In genomic region chr11:925496-926301, GRCh38 we compare ENCODE assay signal across 8 cellular contexts. TPM values are rescaled to one million over a fixed set of nuclear protein-coding genes. Genes with fewer than 3 reads are reported as not detected.
A peak's percentile ranks its signal among the peaks of the same experiment; 100 is the strongest.
DNase-seq lines count a peak whose midpoint lies in the region; ATAC-seq and TF ChIP-seq lines count a peak whose summit lies in the region.

AP2A2 (plus strand) TSS chr11:925870; CDS start chr11:926022, 152 bp downstream.

- H3K56ac ChIP-seq in IMR-90 (ENCODE audit: extremely low read depth, insufficient read depth, low read length) = no peak within 1 kb of the TSS

- H3K27ac ChIP-seq in IMR-90 (ENCODE audit: insufficient read depth, low read length) (peak within 1 kb of the TSS; percentile 91), RWPE2 (ENCODE audit: poor library complexity, severe bottlenecking) (peak within 1 kb of the TSS; percentile 67)

- no TSS peak for BruUV-seq in IMR-90 (replicated peaks; lab: Mats Ljungman, UMichigan)

- H3K9me3 Mint-ChIP-seq in nephron progenitor cell = no peaks in the 10 kb centered on the region
- no peaks in the 10 kb centered on the region for H3K9me3 Mint-ChIP-seq in stimulated activated naive CD8-positive, alpha-beta T cell treated with anti-CD3 and anti-CD28 coated beads, Interleukin-15, Interleukin-2, amounts not matched to agents 100 ng/mL and 50 ng/mL, for 24 hours

- no peak within 1 kb of the TSS for H2BK15ac ChIP-seq in IMR-90 (ENCODE audit: low read depth, low read length)

- H3K9me1 ChIP-seq in IMR-90 (ENCODE audit: insufficient read depth, low read length) = peaks cover 16% of the 10 kb centered on the region

- peak within 1 kb of the TSS; percentile 76 for H3K4me2 ChIP-seq in IMR-90 (ENCODE audit: low read depth, low read length)

- H3K27ac Mint-ChIP-seq in nephron progenitor cell = peak within 1 kb of the TSS; percentile 45
- peak within 1 kb of the TSS; percentile 79 for H3K27ac Mint-ChIP-seq in stimulated activated naive CD8-positive, alpha-beta T cell treated with anti-CD3 and anti-CD28 coated beads, Interleukin-15, Interleukin-2, amounts not matched to agents 100 ng/mL and 50 ng/mL, for 24 hours

- H4K5ac ChIP-seq in IMR-90 (ENCODE audit: low read depth, low read length) = peak within 1 kb of the TSS; percentile 62

- peak; percentile 61 for TF ChIP-seq POLR2A in IMR-90 (IDR thresholded peaks at IDR 0.05; ENCODE audit: low read depth, low read length)

- intact Hi-C loops in IMR-90 (cut with micrococcal nuclease) = no loop called here

- DNase-seq in DMS114 treated with DMSO at 0.1 percent for 48 hours (lab: John Stamatoyannopoulos, UW; ENCODE audit: unreplicated experiment) = peak; percentile 30
- DNase-seq in IMR-90 = peak; percentile 86
- no peak for DNase-seq in RWPE2 (ENCODE audit: low spot score)
- peak; percentile 92 for DNase-seq in activated T-helper 9 cell treated with anti-CD3 and anti-CD28 coated beads, Interleukin-2, amount 50 U/mL, for 16 hours (ENCODE audit: low read depth)
- peak; percentile 81 for DNase-seq in fibroblast of the aortic adventitia (ENCODE audit: low read depth)
- DNase-seq in nephron progenitor cell = peak; percentile 93

- peak within 1 kb of the TSS; percentile 92 for H3K4me3 Mint-ChIP-seq in nephron progenitor cell
- peak within 1 kb of the TSS; percentile 84 for H3K4me3 Mint-ChIP-seq in stimulated activated naive CD8-positive, alpha-beta T cell treated with anti-CD3 and anti-CD28 coated beads, Interleukin-15, Interleukin-2, amounts not matched to agents 100 ng/mL and 50 ng/mL, for 24 hours

- peaks cover 8 to 41% of the 10 kb centered on the region in 2 experiments; a peak in 3 of 4 replicates for H3K79me1 ChIP-seq in IMR-90 (ENCODE audit: low read depth in 1 of 2, low read length in 2 of 2)

- H2BK20ac ChIP-seq in IMR-90 (ENCODE audit: low read depth, low read length) = no peak within 1 kb of the TSS

- H3K4me1 ChIP-seq in IMR-90 (ENCODE audit: control insufficient read depth, insufficient read depth, low read length) (peaks cover 4% of the 10 kb centered on the region), RWPE2 (ENCODE audit: insufficient read depth, poor library complexity, severe bottlenecking) (peaks cover 4% of the 10 kb centered on the region)

- dilution Hi-C loops in IMR-90 (cut with HindIII; ENCODE audit: low sequenced_read_pairs, unreplicated experiment) = no loop called here

- H3K4me3 ChIP-seq in IMR-90 (ENCODE audit: insufficient read depth, low read depth, low read length) (peak within 1 kb of the TSS; percentile 87), RWPE2 (ENCODE audit: severe bottlenecking) (peak within 1 kb of the TSS; percentile 99), fibroblast of the aortic adventitia (ENCODE audit: low read depth, low read length) (peak within 1 kb of the TSS; percentile 87)

- peak within 1 kb of the TSS; percentile 75 for H2AK5ac ChIP-seq in IMR-90 (ENCODE audit: low read depth, low read length)

- POLR2A ChIA-PET in IMR-90 (lab: Charles Lee; ENCODE audit: unreplicated experiment) = no interaction called here

- peak; percentile 26; the same call in 1 of the 2 replicates for TF ChIP-seq RAD21 in IMR-90 (IDR thresholded peaks at IDR 0.05; ENCODE audit: low read length)

- CTCF ChIA-PET in IMR-90 (lab: Yijun Ruan, JAX) = interaction anchor here (0.6 kb wide), 1 partner anchor 12 kb away, joined by 3 read pairs; no protein-coding TSS in a partner anchor

- H3K27me3 ChIP-seq in IMR-90 (ENCODE audit: control insufficient read depth, insufficient read depth, low read length) (no peaks in the 10 kb centered on the region), RWPE2 (ENCODE audit: insufficient read depth, poor library complexity, severe bottlenecking) (no peaks in the 10 kb centered on the region)

- peak within 1 kb of the TSS; percentile 72 for H3K4ac ChIP-seq in IMR-90 (ENCODE audit: low read depth, low read length)

- H3K9me3 ChIP-seq in IMR-90 (ENCODE audit: control insufficient read depth, insufficient read depth, low read length) = no peaks in the 10 kb centered on the region
- no peaks in the 10 kb centered on the region for H3K9me3 ChIP-seq in RWPE2 (ENCODE audit: severe bottlenecking)

- peak; percentile 76 for TF ChIP-seq CTCF in IMR-90 (conservative IDR thresholded peaks at IDR 0.05; ENCODE audit: low read depth, low read length)
- TF ChIP-seq CTCF in RWPE2 (IDR thresholded peaks at IDR 0.05; ENCODE audit: poor library complexity, severe bottlenecking) = peak; percentile 94
- peak; percentile 58 for TF ChIP-seq CTCF in fibroblast of the aortic adventitia (IDR thresholded peaks at IDR 0.05; ENCODE audit: insufficient read depth, low read length)
- TF ChIP-seq CTCF in nephron progenitor cell (IDR thresholded peaks at IDR 0.05) = peak; percentile 45

- H2AK9ac ChIP-seq in IMR-90 (replicated peaks; ENCODE audit: low read depth, low read length, poor library complexity) = peak within 1 kb of the TSS; percentile 87

- H3K27me3 Mint-ChIP-seq in nephron progenitor cell (ENCODE audit: low read depth, poor library complexity) = no peaks in the 10 kb centered on the region
- no peaks in the 10 kb centered on the region for H3K27me3 Mint-ChIP-seq in stimulated activated naive CD8-positive, alpha-beta T cell treated with anti-CD3 and anti-CD28 coated beads, Interleukin-15, Interleukin-2, amounts not matched to agents 100 ng/mL and 50 ng/mL, for 24 hours

- H4K8ac ChIP-seq in IMR-90 (ENCODE audit: low read depth in 2 of 2, low read length in 2 of 2) = peak within 1 kb of the TSS; percentile 78 to 83; a peak in 3 of 4 replicates

- peak within 1 kb of the TSS; percentile 93 for H2AFZ ChIP-seq in IMR-90 (replicated peaks; ENCODE audit: low read length, poor library complexity)

- peak within 1 kb of the TSS; percentile 53; the same call in 1 of the 2 replicates for H3K23ac ChIP-seq in IMR-90 (ENCODE audit: low read depth, low read length)

- peak within 1 kb of the TSS; percentile 79; the same call in 1 of the 2 replicates for H4K91ac ChIP-seq in IMR-90 (ENCODE audit: insufficient read depth, low read depth, low read length)

- peaks cover 40% of the 10 kb centered on the region for H4K20me1 ChIP-seq in IMR-90 (ENCODE audit: insufficient read depth, low read length)

- H3K36me3 ChIP-seq in IMR-90 (ENCODE audit: control insufficient read depth, insufficient read depth, low read length) (peaks cover 12% of the 10 kb centered on the region), RWPE2 (ENCODE audit: low read depth) (peaks cover 16% of the 10 kb centered on the region)

- H3K9ac ChIP-seq in IMR-90 (ENCODE audit: low read depth, low read length) = peak within 1 kb of the TSS; percentile 87

- in situ Hi-C loops in IMR-90 (cut with MboI; ENCODE audit: low sequenced_read_pairs) = no loop called here

- H3K4me1 Mint-ChIP-seq in nephron progenitor cell = peaks cover 28% of the 10 kb centered on the region
- H3K4me1 Mint-ChIP-seq in stimulated activated naive CD8-positive, alpha-beta T cell treated with anti-CD3 and anti-CD28 coated beads, Interleukin-15, Interleukin-2, amounts not matched to agents 100 ng/mL and 50 ng/mL, for 24 hours (ENCODE audit: low read depth) = peaks cover 30% of the 10 kb centered on the region

- ATAC-seq in GM21515 (IDR thresholded peaks at IDR 0.05; ENCODE audit: unreplicated experiment) (peak; percentile 70), IMR-90 (ENCODE audit: low read depth) (peak; percentile 88), RWPE2 (ENCODE audit: low read depth) (peak; percentile 67)

- peak within 1 kb of the TSS; percentile 89 for H3K14ac ChIP-seq in IMR-90 (replicated peaks; ENCODE audit: low read depth, low read length)

- H2BK5ac ChIP-seq in IMR-90 (ENCODE audit: low read depth, low read length, poor library complexity, severe bottlenecking) = peak within 1 kb of the TSS; percentile 75

- H2BK120ac ChIP-seq in IMR-90 (ENCODE audit: low read depth, low read length) = no peak within 1 kb of the TSS

- H3K36me3 Mint-ChIP-seq in nephron progenitor cell (ENCODE audit: low read depth) = no peaks in the 10 kb centered on the region
- peaks cover 6% of the 10 kb centered on the region for H3K36me3 Mint-ChIP-seq in stimulated activated naive CD8-positive, alpha-beta T cell treated with anti-CD3 and anti-CD28 coated beads, Interleukin-15, Interleukin-2, amounts not matched to agents 100 ng/mL and 50 ng/mL, for 24 hours (ENCODE audit: low read depth)

- no peak within 1 kb of the TSS; the same call in 1 of the 2 replicates for H3K18ac ChIP-seq in IMR-90 (ENCODE audit: low read depth, low read length)

- WGBS in IMR-90 (ENCODE audit: extremely low coverage in 2 of 2, insufficient read length in 1 of 2), 2 experiments = 11% methylated on average over 63 of the region's 124 CpGs; no CpG with 5 or more reads in 1 of the 2 experiments

TF ChIP-seq in IMR-90, 13 proteins besides CTCF, POLR2A, EP300 and RAD21 (continues in another document):
- TF ChIP-seq MAZ (IDR thresholded peaks at IDR 0.05; ENCODE audit: borderline replicate concordance, low read depth, low read length) (peak; percentile 76; the same call in 1 of the 2 replicates), RCOR1 (IDR thresholded peaks at IDR 0.05; ENCODE audit: insufficient replicate concordance, low read length) (peak; percentile 95), ELK1 (IDR thresholded peaks at IDR 0.05; ENCODE audit: borderline replicate concordance, low read depth, low read length) (no peak), FOS (IDR thresholded peaks at IDR 0.05; ENCODE audit: low read depth, low read length) (no peak), BHLHE40 (IDR thresholded peaks at IDR 0.05; ENCODE audit: low read depth, low read length) (peak; percentile 96), RFX5 (IDR thresholded peaks at IDR 0.05; ENCODE audit: low read depth, low read length) (no peak)

RNA-seq across cellular contexts. Expression of gene AP2A2, which starts in this region (rescaled TPM):
- total RNA-seq in IMR-90 (2012; rRNA removed) (19.9 and 20.3 TPM in 2 replicates), fibroblast of the aortic adventitia (ENCODE audit: low replicate concordance) (65.4 and 72.9 TPM in 2 replicates)
- 49.0 and 53.6 TPM in 2 replicates for polyA plus RNA-seq in IMR-90 (2012; rRNA removed)
- 46.9 and 51.2 TPM in 2 replicates for polyA plus RNA-seq in IMR-90 (2012; cell fraction: cytosol; rRNA removed)
- polyA plus RNA-seq in IMR-90 (2012; cell fraction: nucleus; rRNA removed; ENCODE audit: low replicate concordance) = 155 and 163 TPM in 2 replicates
